In the genomic region with DNA sequence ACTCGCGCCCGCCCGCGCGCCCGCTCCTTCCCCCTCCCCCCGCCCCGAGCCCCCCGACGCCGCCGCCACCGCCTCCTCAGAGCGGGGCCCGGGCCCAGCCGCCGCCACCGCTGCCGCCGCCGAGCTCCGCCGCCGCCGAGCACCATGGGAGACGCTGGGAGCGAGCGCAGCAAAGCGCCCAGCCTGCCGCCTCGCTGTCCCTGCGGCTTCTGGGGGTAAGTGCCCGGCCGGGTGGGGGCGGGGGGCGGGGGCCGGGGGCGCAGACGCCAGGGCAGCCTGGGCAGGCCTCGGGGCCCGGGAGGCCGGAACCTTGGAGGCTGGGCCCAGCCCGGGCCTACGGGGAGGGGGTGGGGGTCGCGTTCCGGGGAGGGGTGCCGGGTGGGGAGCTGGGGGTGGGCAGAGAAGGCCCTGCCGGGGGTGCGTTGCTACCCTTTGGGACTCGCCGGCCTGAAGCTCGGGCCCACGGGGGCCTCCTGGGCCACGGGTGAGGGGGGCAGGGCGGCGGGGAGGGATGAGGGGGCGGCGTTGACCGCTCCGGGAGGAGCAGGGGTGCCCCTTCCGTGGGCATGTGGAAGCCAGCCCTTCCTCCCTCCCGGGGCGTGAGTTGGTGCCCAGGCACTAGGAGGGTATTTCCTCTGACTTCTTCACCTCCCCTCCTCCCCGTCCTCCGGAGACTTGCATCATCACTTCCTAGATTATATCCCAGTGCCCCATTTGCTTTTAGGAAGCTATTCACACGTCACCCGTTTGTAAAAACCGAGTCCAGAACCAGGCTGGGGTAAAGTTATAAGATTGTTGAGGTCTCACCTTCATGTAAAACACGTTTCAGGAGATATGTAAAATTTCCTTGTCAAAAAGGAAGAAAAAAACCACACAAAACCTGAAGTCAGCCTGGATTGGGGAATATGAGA, we compare ENCODE assay signal across 8 cellular contexts. TPM values are rescaled to one million over a fixed set of nuclear protein-coding genes. Genes with fewer than 3 reads are reported as not detected.
DNase-seq lines count a peak whose midpoint lies in the region; ATAC-seq and TF ChIP-seq lines count a peak whose summit lies in the region.

No MANE protein-coding gene starts in this region.

- peak overlapping the region; percentile 76 for H3K4me2 ChIP-seq in SK-N-SH

- H3K9me2 ChIP-seq in SK-N-SH = no peaks in the 10 kb centered on the region

- H3K9me3 Mint-ChIP-seq in CD4-positive, CD25-positive, alpha-beta regulatory T cell = peaks cover 0 to 4% (median 0%) of the 10 kb centered on the region in 7 donors
- H3K9me3 Mint-ChIP-seq in activated naive CD4-positive, alpha-beta T cell treated with anti-CD3 and anti-CD28 coated beads, Interleukin-2, amount 50 U/mL, for 72 hours = no peaks in the 10 kb centered on the region
- H3K9me3 Mint-ChIP-seq in type B pancreatic cell = no peaks in the 10 kb centered on the region

- H3K4me1 ChIP-seq in CD4-positive, CD25-positive, alpha-beta regulatory T cell (ENCODE audit: control insufficient read depth, insufficient read depth, low read length, poor library complexity, severe bottlenecking) = peaks cover 40% of the 10 kb centered on the region
- H3K4me1 ChIP-seq in SK-N-SH (ENCODE audit: control insufficient read depth in 1 of 2, insufficient read depth in 2 of 2, low read depth in 1 of 2, low read length in 1 of 2) (peaks cover 27% of the 10 kb centered on the region in 2 experiments), ovary (ENCODE audit: insufficient read depth) (peaks cover 12% of the 10 kb centered on the region)

- no peak for TF ChIP-seq EP300 in SK-N-SH (IDR thresholded peaks at IDR 0.05; ENCODE audit: borderline replicate concordance in 1 of 2, low read depth in 1 of 2, low read length in 1 of 2)
- TF ChIP-seq EP300 in ovary (IDR thresholded peaks at IDR 0.05) = no peak

- no peak overlapping the region for H2AFZ ChIP-seq in SK-N-SH (ENCODE audit: low read depth)

- no peaks in the 10 kb centered on the region for H3K9me3 ChIP-seq in CD4-positive, CD25-positive, alpha-beta regulatory T cell (ENCODE audit: control insufficient read depth in 2 of 2, low read length in 2 of 2)
- H3K9me3 ChIP-seq in SK-N-SH (no peaks in the 10 kb centered on the region), ovary (no peaks in the 10 kb centered on the region)

- no peak for TF ChIP-seq RAD21 in SK-N-SH (IDR thresholded peaks at IDR 0.05; ENCODE audit: low read length)

- H3K4me1 Mint-ChIP-seq in CD4-positive, CD25-positive, alpha-beta regulatory T cell = peaks cover 39 to 68% (median 50%) of the 10 kb centered on the region in 4 donors
- peaks cover 43% of the 10 kb centered on the region for H3K4me1 Mint-ChIP-seq in type B pancreatic cell (ENCODE audit: unreplicated experiment)

- peak; percentile 23 to 41 (median 35) for DNase-seq in CD4-positive, CD25-positive, alpha-beta regulatory T cell
- DNase-seq in SK-N-SH (peak; percentile 64), head of caudate nucleus (peak in 40 of 42 donors; percentile 9 to 74 (median 45)), ovary (peak; percentile 36 to 70 (median 67)), type B pancreatic cell (ENCODE audit: extremely low spot score, unreplicated experiment) (no peak), NCI-H524 treated with DMSO at 0.1 percent for 48 hours (lab: John Stamatoyannopoulos, UW) (no peak)
- peak; percentile 26 to 65 for DNase-seq in activated naive CD4-positive, alpha-beta T cell treated with anti-CD3 and anti-CD28 coated beads, Interleukin-2, amount 50 U/mL, for 72 hours (ENCODE audit: low spot score in 2 of 2)

- peak; percentile 10 to 11 for ATAC-seq in CD4-positive, CD25-positive, alpha-beta regulatory T cell (ENCODE audit: low read depth in 2 of 2)
- peak; percentile 4 for ATAC-seq in HG02943 (IDR thresholded peaks at IDR 0.05; ENCODE audit: low read depth, unreplicated experiment)
- ATAC-seq in activated naive CD4-positive, alpha-beta T cell treated with anti-CD3 and anti-CD28 coated beads, Interleukin-2, amount 50 U/mL, for 72 hours = peak; percentile 13 to 33

- H3K79me2 ChIP-seq in SK-N-SH (ENCODE audit: insufficient read depth) = peaks cover 50% of the 10 kb centered on the region

- peaks cover 11% of the 10 kb centered on the region for H3K27me3 Mint-ChIP-seq in CD4-positive, CD25-positive, alpha-beta regulatory T cell
- no peaks in the 10 kb centered on the region for H3K27me3 Mint-ChIP-seq in type B pancreatic cell

- H3K36me3 ChIP-seq in CD4-positive, CD25-positive, alpha-beta regulatory T cell (ENCODE audit: control insufficient read depth, insufficient read depth, low read length) = no peaks in the 10 kb centered on the region
- H3K36me3 ChIP-seq in SK-N-SH (replicated peaks in 1 of 2; ENCODE audit: control insufficient read depth in 1 of 2, insufficient read depth in 2 of 2, low read length in 1 of 2) (peaks cover 2 to 5% of the 10 kb centered on the region in 2 experiments), ovary (no peaks in the 10 kb centered on the region)

- intact Hi-C loops in head of caudate nucleus (cut with DNase I) = no loop called here
- intact Hi-C loops in ovary (cut with DNase I) = loop anchor here in 1 of 4 donors (10.0 kb wide), 1 partner anchor 45 kb away; no protein-coding TSS in a partner anchor

- peak overlapping the region; percentile 91 for H3K27ac ChIP-seq in CD4-positive, CD25-positive, alpha-beta regulatory T cell (ENCODE audit: insufficient read depth, low read length, poor library complexity, severe bottlenecking)
- H3K27ac ChIP-seq in SK-N-SH (ENCODE audit: low read depth in 2 of 2, low read length in 1 of 2) (peak overlapping the region; percentile 96 to 98), ovary (peak overlapping the region; percentile 98 to 99)

- CTCF ChIA-PET in SK-N-SH (lab: Yijun Ruan, JAX) = interaction anchor here (1.0 to 2.9 kb wide), 5 partner anchors 11 to 115 kb away, joined by 3 to 12 read pairs (median 3); no protein-coding TSS in a partner anchor

- WGBS in SK-N-SH (ENCODE audit: low lambda C conversion rate) = under 1% methylated on average over 32 of the region's 71 CpGs
- 1 to 4% (median 1%) methylated on average over 28 to 71 of the region's 71 CpGs for WGBS in ovary, 3 donors

- peak overlapping the region; percentile 94 for H3K9ac ChIP-seq in SK-N-SH

- H3K36me3 Mint-ChIP-seq in CD4-positive, CD25-positive, alpha-beta regulatory T cell = no peaks in the 10 kb centered on the region
- H3K36me3 Mint-ChIP-seq in activated naive CD4-positive, alpha-beta T cell treated with anti-CD3 and anti-CD28 coated beads, Interleukin-2, amount 50 U/mL, for 72 hours = peaks cover 9% of the 10 kb centered on the region in 2 donors
- H3K36me3 Mint-ChIP-seq in type B pancreatic cell = peaks cover 7% of the 10 kb centered on the region

- H3K4me3 ChIP-seq in CD4-positive, CD25-positive, alpha-beta regulatory T cell (ENCODE audit: low read depth, low read length) = peak overlapping the region; percentile 91
- H3K4me3 ChIP-seq in SK-N-SH (ENCODE audit: low read depth in 2 of 2, low read length in 1 of 2) (peak overlapping the region; percentile 78 to 89), ovary (peak overlapping the region; percentile 88)

- no peak for TF ChIP-seq CTCF in SK-N-SH (IDR thresholded peaks at IDR 0.05)
- TF ChIP-seq CTCF in ovary (IDR thresholded peaks at IDR 0.05) = no peak
- TF ChIP-seq CTCF in type B pancreatic cell (conservative IDR thresholded peaks at IDR 0.05) = no peak

- peak overlapping the region; percentile 51 to 95 (median 88) for H3K27ac Mint-ChIP-seq in CD4-positive, CD25-positive, alpha-beta regulatory T cell
- H3K27ac Mint-ChIP-seq in activated naive CD4-positive, alpha-beta T cell treated with anti-CD3 and anti-CD28 coated beads, Interleukin-2, amount 50 U/mL, for 72 hours = peak overlapping the region; percentile 95 to 99
- H3K27ac Mint-ChIP-seq in type B pancreatic cell = peak overlapping the region; percentile 98

- H4K20me1 ChIP-seq in SK-N-SH (ENCODE audit: insufficient read depth) = peaks cover 48% of the 10 kb centered on the region

- no peaks in the 10 kb centered on the region for H3F3A ChIP-seq in SK-N-SH (replicated peaks; ENCODE audit: insufficient read depth)

- POLR2A ChIA-PET in SK-N-SH (lab: Yijun Ruan, JAX) = interaction anchor here (0.6 to 3.0 kb wide), 9 partner anchors 10 to 333 kb away, joined by 3 to 16 read pairs (median 3); no protein-coding TSS in a partner anchor

- peak overlapping the region; percentile 92 to 100 (median 100) for H3K4me3 Mint-ChIP-seq in CD4-positive, CD25-positive, alpha-beta regulatory T cell
- peak overlapping the region; percentile 99 for H3K4me3 Mint-ChIP-seq in type B pancreatic cell

- TF ChIP-seq POLR2A in ovary (IDR thresholded peaks at IDR 0.05) = no peak

- H3K27me3 ChIP-seq in CD4-positive, CD25-positive, alpha-beta regulatory T cell (ENCODE audit: control insufficient read depth, insufficient read depth, low read length) = no peaks in the 10 kb centered on the region
- H3K27me3 ChIP-seq in SK-N-SH (ENCODE audit: insufficient read depth) (no peaks in the 10 kb centered on the region), ovary (no peaks in the 10 kb centered on the region)

TF ChIP-seq in SK-N-SH, 30 proteins besides CTCF, POLR2A, EP300 and RAD21 (continues in another document):
- TF ChIP-seq FOSL2 (IDR thresholded peaks at IDR 0.05; ENCODE audit: borderline replicate concordance, low read depth) = no peak
- 0 out of 2 replicates have a peak, but pooled peaks have one; percentile 10 for TF ChIP-seq PBX3 (IDR thresholded peaks at IDR 0.05)
- TF ChIP-seq RXRA (IDR thresholded peaks at IDR 0.05; ENCODE audit: borderline replicate concordance, low read depth) = peak; percentile 61; the same call in 1 of the 2 replicates
- TF ChIP-seq CHD2 (IDR thresholded peaks at IDR 0.05; ENCODE audit: low read length, partially characterized antibody) = peak; percentile 25
- 0 out of 2 replicates have a peak, but pooled peaks have one; percentile 45 for TF ChIP-seq ELF1 (IDR thresholded peaks at IDR 0.05)
- TF ChIP-seq NRF1 (IDR thresholded peaks at IDR 0.05; ENCODE audit: low read depth, low read length) = no peak

RNA-seq across cellular contexts. Expression of gene ZFAND3, which starts 0.5 kb away (rescaled TPM):
- total RNA-seq in CD4-positive, CD25-positive, alpha-beta regulatory T cell = 60.0 TPM
- 1 to 10 TPM; 3.5 to 5.4 (median 4.9) TPM for polyA plus RNA-seq in CD4-positive, CD25-positive, alpha-beta regulatory T cell
- polyA plus RNA-seq in SK-N-SH (2012; rRNA removed) = 12.9 and 16.7 TPM in 2 replicates
- 19.1 and 20.1 TPM in 2 replicates for polyA plus RNA-seq in SK-N-SH (2012; cell fraction: cytosol; rRNA removed)
- polyA plus RNA-seq in SK-N-SH (2012; cell fraction: nucleus; rRNA removed) = 13.1 and 17.5 TPM in 2 replicates
- total RNA-seq in activated naive CD4-positive, alpha-beta T cell treated with anti-CD3 and anti-CD28 coated beads, Interleukin-2, amount 50 U/mL, for 72 hours = 10 to 100 TPM; 34.1 to 37.2 TPM
- total RNA-seq in ovary = 10 to 100 TPM; 16.6 to 81.1 (median 51.9) TPM
- polyA plus RNA-seq in ovary = 100 to 1,000 TPM in 1 of 2 donors, 10 to 100 TPM in 1; 39.8 to 220 TPM
- total RNA-seq in type B pancreatic cell (ENCODE audit: low replicate concordance) = 66.9 and 69.0 TPM in 2 replicates

Comparison
In these comparisons a context has a peak if more than half of its experiments do, and no peak if none do; other contexts are left out.
1. DNase-seq: peak in CD4-positive, CD25-positive, alpha-beta regulatory T cell (3 of 3), SK-N-SH (single experiment), activated naive CD4-positive, alpha-beta T cell treated with anti-CD3 and anti-CD28 coated beads, Interleukin-2, amount 50 U/mL, for 72 hours (2 of 2), head of caudate nucleus (40 of 42) and ovary (5 of 5); none in type B pancreatic cell (single experiment) and NCI-H524 treated with DMSO at 0.1 percent for 48 hours (single experiment).
2. Peak in every context shown above with its lines, with median percentiles within 50 percentile points of each other: ATAC-seq, H3K27ac ChIP-seq, H3K4me3 ChIP-seq and H3K27ac Mint-ChIP-seq.